In the genomic region with DNA sequence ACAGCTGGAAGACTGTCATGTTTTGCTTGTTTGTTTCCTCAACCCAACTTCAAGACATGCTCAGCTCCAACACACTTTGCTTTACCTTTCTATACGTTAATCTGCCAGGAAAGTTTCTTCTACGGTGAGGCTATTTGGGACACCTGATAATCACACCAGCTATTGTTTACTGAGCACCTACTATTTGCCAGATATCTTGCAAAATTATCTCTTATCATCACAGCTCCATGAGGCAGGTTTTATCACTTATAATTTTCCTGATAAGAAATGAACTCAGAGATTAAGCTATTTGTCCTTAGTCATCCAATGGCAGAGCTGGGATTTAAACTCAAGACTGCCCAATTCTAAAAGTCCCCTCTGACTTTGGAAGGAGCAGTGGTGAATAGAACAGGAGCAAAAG, we compare ENCODE assay signal across 32 cellular contexts.
"Had no signal": no experiment of that assay in that cellular context is flagged by ENCODE, and none has a peak within 500 bp of the region (broad histone marks: within the 10 kb centered on the region; RNA-seq: fewer than 3 reads in every experiment).

No MANE protein-coding gene starts in this region.

- H3K9me3 ChIP-seq: body of pancreas, breast epithelium had no signal

- H2AFZ ChIP-seq: PC-9 had no signal

- ATAC-seq: activated CD8-positive, alpha-beta T cell treated with anti-CD3 and anti-CD28 coated beads, Interleukin-2, amount 10 ng/mL, durations not matched to agents 7 days and 5 days; body of pancreas had no signal

- H3K4me3 Mint-ChIP-seq: activated CD4-positive, alpha-beta T cell treated with anti-CD3 and anti-CD28 coated beads, Interleukin-2, amount 10 ng/mL, durations not matched to agents 24 days and 14 days; activated CD8-positive, alpha-beta T cell treated with anti-CD3 and anti-CD28 coated beads, Interleukin-2, amount 10 ng/mL, durations not matched to agents 7 days and 5 days; activated naive CD4-positive, alpha-beta T cell treated with anti-CD3 and anti-CD28 coated beads, Interleukin-2, amount 50 U/mL, for 24 hours; activated naive CD8-positive, alpha-beta T cell treated with anti-CD3 and anti-CD28 coated beads, Interleukin-2, amount 10 ng/mL, durations not matched to agents 7 days and 5 days; activated T-cell treated with anti-CD3 and anti-CD28 coated beads, Interleukin-2, amount 50 U/mL, for 24 hours; T-helper 1 cell treated with Interleukin-12 subunit alpha and Interleukin-12 subunit beta and Interleukin-4 antibody, amounts not matched to agents 30 μg/mL and 1 μg/mL, for 36 hours; T-helper 2 cell treated with Interferon-gamma antibody and Interleukin-4, amounts not matched to agents 5 μg/mL and 100 μg/mL, for 36 hours had no signal

- H3K4me1 ChIP-seq: breast epithelium had no signal

- H3K4me2 ChIP-seq: PC-9 had no signal

- DNase-seq: activated CD4-positive, alpha-beta T cell treated with anti-CD3 and anti-CD28 coated beads, Interleukin-2, amount 10 ng/mL, durations not matched to agents 24 days and 14 days; activated CD4-positive, alpha-beta T cell treated with anti-CD3 and anti-CD28 coated beads, Interleukin-2, amount 50 U/mL, for 4 hours; activated CD8-positive, alpha-beta T cell treated with anti-CD3 and anti-CD28 coated beads, Interleukin-2, amount 10 ng/mL, durations not matched to agents 7 days and 5 days; activated gamma-delta T cell; activated naive CD4-positive, alpha-beta T cell treated with Interleukin-2 at 50 U/mL for 16 hours; activated naive CD8-positive, alpha-beta T cell treated with anti-CD3 and anti-CD28 coated beads, Interleukin-2, amount 10 ng/mL, durations not matched to agents 7 days and 5 days; activated T-cell treated with anti-CD3 and anti-CD28 coated beads, Interleukin-2, amount 50 U/mL, for 24 hours; amygdala; caudate nucleus; Karpas-422; KBM-7; NCI-H1436 treated with DMSO at 0.1 percent for 48 hours; NCI-H1694 treated with DMSO at 0.1 percent for 48 hours; NCI-H2029; NCI-H345; NCI-H524 treated with DMSO at 0.1 percent for 48 hours; NCI-H748 treated with DMSO at 0.1 percent for 48 hours; NK-92 treated with Interleukin-12 subunit alpha and Interleukin-12 subunit beta, amount 100 ng/mL, for 24 hours; PC-9; SHP77; SJCRH30 had no signal

- H3K36me3 Mint-ChIP-seq: activated naive CD4-positive, alpha-beta T cell treated with anti-CD3 and anti-CD28 coated beads, Interleukin-2, amount 50 U/mL, for 24 hours; activated naive CD8-positive, alpha-beta T cell treated with anti-CD3 and anti-CD28 coated beads, Interleukin-2, amount 10 ng/mL, durations not matched to agents 7 days and 5 days had no signal

- H3K27me3 ChIP-seq: body of pancreas, breast epithelium, SJCRH30 had no signal

- H3K4me1 Mint-ChIP-seq: activated CD4-positive, alpha-beta T cell treated with anti-CD3 and anti-CD28 coated beads, Interleukin-2, amount 10 ng/mL, durations not matched to agents 24 days and 14 days; activated naive CD4-positive, alpha-beta T cell treated with anti-CD3 and anti-CD28 coated beads, Interleukin-2, amount 50 U/mL, for 24 hours; activated naive CD8-positive, alpha-beta T cell treated with anti-CD3 and anti-CD28 coated beads, Interleukin-2, amount 10 ng/mL, durations not matched to agents 7 days and 5 days had no signal

- H3K27ac ChIP-seq: body of pancreas, PC-9, RWPE1, SJCRH30, SK-N-MC had no signal

- H3K36me3 ChIP-seq: breast epithelium, SJCRH30 had no signal

- H3K4me3 ChIP-seq: body of pancreas, breast epithelium, PC-9, SJCRH30, SK-N-MC had no signal

- H3K9me3 Mint-ChIP-seq: activated CD4-positive, alpha-beta T cell treated with anti-CD3 and anti-CD28 coated beads, Interleukin-2, amount 10 ng/mL, durations not matched to agents 24 days and 14 days; activated naive CD4-positive, alpha-beta T cell treated with anti-CD3 and anti-CD28 coated beads, Interleukin-2, amount 50 U/mL, for 24 hours; activated naive CD8-positive, alpha-beta T cell treated with anti-CD3 and anti-CD28 coated beads, Interleukin-2, amount 10 ng/mL, durations not matched to agents 7 days and 5 days; activated T-cell treated with anti-CD3 and anti-CD28 coated beads, Interleukin-2, amount 50 U/mL, for 24 hours; activated T-helper 2 cell treated with anti-CD3 and anti-CD28 coated beads, Interferon-gamma antibody, Interleukin-2, Interleukin-4, amounts not matched to agents 10 μg/mL and 5 μg/mL and 100 μg/mL, durations not matched to agents 14 hours and 24 hours and 36 hours; T-helper 1 cell treated with Interleukin-12 subunit alpha and Interleukin-12 subunit beta and Interleukin-4 antibody, amounts not matched to agents 30 μg/mL and 1 μg/mL, for 36 hours; T-helper 2 cell treated with Interferon-gamma antibody and Interleukin-4, amounts not matched to agents 5 μg/mL and 100 μg/mL, for 36 hours had no signal

- H3K27ac Mint-ChIP-seq: activated CD4-positive, alpha-beta T cell treated with anti-CD3 and anti-CD28 coated beads, Interleukin-2, amount 10 ng/mL, durations not matched to agents 24 days and 14 days; activated CD8-positive, alpha-beta T cell treated with anti-CD3 and anti-CD28 coated beads, Interleukin-2, amount 10 ng/mL, durations not matched to agents 7 days and 5 days; activated naive CD4-positive, alpha-beta T cell treated with anti-CD3 and anti-CD28 coated beads, Interleukin-2, amount 50 U/mL, for 24 hours; activated naive CD8-positive, alpha-beta T cell treated with anti-CD3 and anti-CD28 coated beads, Interleukin-2, amount 10 ng/mL, durations not matched to agents 7 days and 5 days; activated T-cell treated with anti-CD3 and anti-CD28 coated beads, Interleukin-2, amount 50 U/mL, for 24 hours; activated T-helper 2 cell treated with anti-CD3 and anti-CD28 coated beads, Interferon-gamma antibody, Interleukin-2, Interleukin-4, amounts not matched to agents 10 μg/mL and 5 μg/mL and 100 μg/mL, durations not matched to agents 14 hours and 24 hours and 36 hours; T-helper 1 cell treated with Interleukin-12 subunit alpha and Interleukin-12 subunit beta and Interleukin-4 antibody, amounts not matched to agents 30 μg/mL and 1 μg/mL, for 36 hours; T-helper 2 cell treated with Interferon-gamma antibody and Interleukin-4, amounts not matched to agents 5 μg/mL and 100 μg/mL, for 36 hours had no signal

- FAIRE-seq: astrocyte, RCC 7860, TTC549 had no signal

- H3K27me3 Mint-ChIP-seq: activated CD4-positive, alpha-beta T cell treated with anti-CD3 and anti-CD28 coated beads, Interleukin-2, amount 10 ng/mL, durations not matched to agents 24 days and 14 days had no signal
